In the genomic region with DNA sequence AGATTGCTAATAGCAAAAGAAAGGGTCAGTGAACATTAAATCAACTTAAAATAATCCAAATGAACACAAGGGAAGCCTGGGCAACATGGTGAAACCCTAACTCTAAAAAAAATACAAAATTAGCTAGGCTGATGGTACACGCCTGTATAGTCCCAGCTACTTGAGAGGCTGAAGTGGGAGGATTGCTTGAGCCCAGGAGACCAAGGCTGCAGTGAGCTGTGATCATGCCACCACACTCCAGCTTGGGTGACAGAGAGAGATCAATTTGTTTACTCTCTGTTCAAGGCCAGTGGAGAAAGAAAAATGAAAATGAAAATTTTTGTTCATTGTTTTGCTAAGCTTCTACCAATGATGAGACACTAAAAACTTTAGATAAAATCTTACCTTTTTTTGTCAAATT, we compare ENCODE assay signal across 6 cellular contexts.
"Had no signal": no experiment of that assay in that cellular context is flagged by ENCODE, and none has a peak within 500 bp of the region (broad histone marks: within the 10 kb centered on the region; RNA-seq: fewer than 3 reads in every experiment).

No MANE protein-coding gene starts in this region.

- H3K27me3 Mint-ChIP-seq: IgD-negative memory B cell had no signal

- H3K27ac ChIP-seq: HL-60 had no signal

- ATAC-seq: K562 had no signal

- FAIRE-seq: HTR-8/SVneo had no signal

- H3K4me3 Mint-ChIP-seq: IgD-negative memory B cell had no signal

- H3K4me1 Mint-ChIP-seq: IgD-negative memory B cell had no signal

- DNase-seq: IMR-90, KBM-7 had no signal

- H3K4me3 ChIP-seq: K562 had no signal
